In genomic region chr6:142945071-142945445, GRCh38 we compare ENCODE assay signal across 8 cellular contexts. TPM values are rescaled to one million over a fixed set of nuclear protein-coding genes. Genes with fewer than 3 reads are reported as not detected.
DNase-seq lines count a peak whose midpoint lies in the region; ATAC-seq and TF ChIP-seq lines count a peak whose summit lies in the region.

A gene with protein sequence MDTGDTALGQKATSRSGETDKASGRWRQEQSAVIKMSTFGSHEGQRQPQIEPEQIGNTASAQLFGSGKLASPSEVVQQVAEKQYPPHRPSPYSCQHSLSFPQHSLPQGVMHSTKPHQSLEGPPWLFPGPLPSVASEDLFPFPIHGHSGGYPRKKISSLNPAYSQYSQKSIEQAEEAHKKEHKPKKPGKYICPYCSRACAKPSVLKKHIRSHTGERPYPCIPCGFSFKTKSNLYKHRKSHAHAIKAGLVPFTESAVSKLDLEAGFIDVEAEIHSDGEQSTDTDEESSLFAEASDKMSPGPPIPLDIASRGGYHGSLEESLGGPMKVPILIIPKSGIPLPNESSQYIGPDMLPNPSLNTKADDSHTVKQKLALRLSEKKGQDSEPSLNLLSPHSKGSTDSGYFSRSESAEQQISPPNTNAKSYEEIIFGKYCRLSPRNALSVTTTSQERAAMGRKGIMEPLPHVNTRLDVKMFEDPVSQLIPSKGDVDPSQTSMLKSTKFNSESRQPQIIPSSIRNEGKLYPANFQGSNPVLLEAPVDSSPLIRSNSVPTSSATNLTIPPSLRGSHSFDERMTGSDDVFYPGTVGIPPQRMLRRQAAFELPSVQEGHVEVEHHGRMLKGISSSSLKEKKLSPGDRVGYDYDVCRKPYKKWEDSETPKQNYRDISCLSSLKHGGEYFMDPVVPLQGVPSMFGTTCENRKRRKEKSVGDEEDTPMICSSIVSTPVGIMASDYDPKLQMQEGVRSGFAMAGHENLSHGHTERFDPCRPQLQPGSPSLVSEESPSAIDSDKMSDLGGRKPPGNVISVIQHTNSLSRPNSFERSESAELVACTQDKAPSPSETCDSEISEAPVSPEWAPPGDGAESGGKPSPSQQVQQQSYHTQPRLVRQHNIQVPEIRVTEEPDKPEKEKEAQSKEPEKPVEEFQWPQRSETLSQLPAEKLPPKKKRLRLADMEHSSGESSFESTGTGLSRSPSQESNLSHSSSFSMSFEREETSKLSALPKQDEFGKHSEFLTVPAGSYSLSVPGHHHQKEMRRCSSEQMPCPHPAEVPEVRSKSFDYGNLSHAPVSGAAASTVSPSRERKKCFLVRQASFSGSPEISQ (N-terminal part only) (minus strand): TSS chr6:142945176. CDS start chr6:142774738, 170,438 bp downstream.

- H3K27ac Mint-ChIP-seq in neural crest cell (ENCODE audit: unreplicated experiment) = peak within 1 kb of the TSS; percentile 99

- no peak within 1 kb of the TSS for H2AFZ ChIP-seq in ACC112 (ENCODE audit: low read length, unreplicated experiment)

- peaks cover 55% of the 10 kb centered on the region for H3K79me2 ChIP-seq in ACC112 (ENCODE audit: control insufficient read depth, insufficient read depth, low read length, unreplicated experiment)

- H3K4me3 ChIP-seq in ACC112 (ENCODE audit: low read depth, low read length) (peak within 1 kb of the TSS; percentile 96), RWPE2 (ENCODE audit: severe bottlenecking) (peak within 1 kb of the TSS; percentile 88)

- DNase-seq in RWPE2 (ENCODE audit: low spot score) = peak; percentile 90
- DNase-seq in activated effector memory CD4-positive, alpha-beta T cell treated with Interleukin-2 at 50 U/mL for 16 hours = peak; percentile 68
- peak; percentile 53 for DNase-seq in fibroblast of the conjunctiva (ENCODE audit: low read depth)
- DNase-seq in neural crest cell (ENCODE audit: low read depth, low spot score) = peak; percentile 59
- DNase-seq in stromal cell of bone marrow (ENCODE audit: low read depth) = peak; percentile 54

- H3K9me3 Mint-ChIP-seq in neural crest cell = no peaks in the 10 kb centered on the region

- peak within 1 kb of the TSS; percentile 98 for H3K4me3 Mint-ChIP-seq in neural crest cell

- H3K36me3 Mint-ChIP-seq in neural crest cell (ENCODE audit: low read depth) = no peaks in the 10 kb centered on the region

- peaks cover 26% of the 10 kb centered on the region for H3K4me1 Mint-ChIP-seq in neural crest cell

- TF ChIP-seq CTCF in RWPE2 (IDR thresholded peaks at IDR 0.05; ENCODE audit: poor library complexity, severe bottlenecking) (no peak), neural crest cell (conservative IDR thresholded peaks at IDR 0.05) (no peak)

- H3K4me1 ChIP-seq in ACC112 (ENCODE audit: control insufficient read depth, insufficient read depth, low read length, unreplicated experiment) (peaks cover 40% of the 10 kb centered on the region), RWPE2 (ENCODE audit: insufficient read depth, poor library complexity, severe bottlenecking) (peaks cover 42% of the 10 kb centered on the region)

- H3K27ac ChIP-seq in ACC112 (ENCODE audit: low read depth, low read length) (peak within 1 kb of the TSS; percentile 94), RWPE2 (ENCODE audit: poor library complexity, severe bottlenecking) (peak within 1 kb of the TSS; percentile 88)

- H3K27me3 Mint-ChIP-seq in neural crest cell (ENCODE audit: low read depth) = peaks cover 41% of the 10 kb centered on the region

- H3K9me3 ChIP-seq in RWPE2 (ENCODE audit: severe bottlenecking) = no peaks in the 10 kb centered on the region

- H3K27me3 ChIP-seq in ACC112 (ENCODE audit: insufficient read depth, low read length) (no peaks in the 10 kb centered on the region), RWPE2 (ENCODE audit: insufficient read depth, poor library complexity, severe bottlenecking) (no peaks in the 10 kb centered on the region)

- no peaks in the 10 kb centered on the region for H3K36me3 ChIP-seq in ACC112 (ENCODE audit: insufficient read depth, low read length)
- no peaks in the 10 kb centered on the region for H3K36me3 ChIP-seq in RWPE2 (ENCODE audit: low read depth)

- ATAC-seq in GM19023 (IDR thresholded peaks at IDR 0.05; ENCODE audit: unreplicated experiment) (peak; percentile 21), HG03432 (IDR thresholded peaks at IDR 0.05; ENCODE audit: unreplicated experiment) (peak; percentile 29), RWPE2 (ENCODE audit: low read depth) (peak; percentile 46)

RNA-seq across cellular contexts. Expression of the gene that starts here (rescaled TPM):
- total RNA-seq in neural crest cell = 3.0 and 3.5 TPM in 2 replicates

Comparison
In these comparisons a context has a peak if more than half of its experiments do, and no peak if none do; other contexts are left out.
1. Peak in every context shown above with its lines: DNase-seq, ATAC-seq, H3K4me3 ChIP-seq and H3K27ac ChIP-seq.